In genomic region chr2:163548970-163549369, GRCh38 we compare ENCODE assay signal across 35 cellular contexts.
"Had no signal": no experiment of that assay in that cellular context is flagged by ENCODE, and none has a peak within 500 bp of the region (broad histone marks: within the 10 kb centered on the region; RNA-seq: fewer than 3 reads in every experiment).

No MANE protein-coding gene starts in this region.

- H3K9me3 ChIP-seq: MG63 had no signal

- DNase-seq: Karpas-422, Kasumi-1, MG63, MM.1S, MV-4-11, NCI-H1048, NCI-H1092, NCI-H1092 treated with DMSO at 0.1 percent for 48 hours, NCI-H1105, NCI-H1105 treated with DMSO at 0.1 percent for 48 hours, NCI-H1417, NCI-H1417 treated with DMSO at 0.1 percent for 48 hours, NCI-H1436, NCI-H1436 treated with DMSO at 0.1 percent for 48 hours, NCI-H146, NCI-H1694, NCI-H1694 treated with DMSO at 0.1 percent for 48 hours, NCI-H187, NCI-H187 treated with DMSO at 0.1 percent for 48 hours, NCI-H1930, NCI-H2029, NCI-H2029 treated with DMSO at 0.1 percent for 48 hours, NCI-H2081, NCI-H2081 treated with DMSO at 0.1 percent for 48 hours, NCI-H2107, NCI-H2171, NCI-H2171 treated with DMSO at 0.1 percent for 48 hours, NCI-H2227 treated with DMSO at 0.1 percent for 48 hours, NCI-H226, NCI-H345, NCI-H446, NCI-H446 treated with DMSO at 0.1 percent for 48 hours, NCI-H510A, NCI-H510A treated with DMSO at 0.1 percent for 48 hours, NCI-H524 had no signal

- H3K36me3 ChIP-seq: MG63 had no signal

- H3K27me3 ChIP-seq: MG63 had no signal

- H3K4me3 ChIP-seq: MG63 had no signal
